Comparison of ENCODE assay signal across 8 cellular contexts in genomic region chr7:139828880-139829653, GRCh38. TPM values are rescaled to one million over a fixed set of nuclear protein-coding genes. Genes with fewer than 3 reads are reported as not detected.
DNase-seq lines count a peak whose midpoint lies in the region; ATAC-seq, FAIRE-seq and TF ChIP-seq lines count a peak whose summit lies in the region.

TBXAS1 (plus strand) TSS chr7:139829264; CDS start chr7:139829391, 127 bp downstream.

- TF ChIP-seq POLR2A in GM12891 (IDR thresholded peaks at IDR 0.05; ENCODE audit: low read depth, low read length) = peak; percentile 53

- H3K27me3 ChIP-seq in right cardiac atrium (ENCODE audit: control insufficient read depth, insufficient read depth) = no peaks in the 10 kb centered on the region
- peaks cover 0 to 13% (median 8%) of the 10 kb centered on the region in 3 donors for H3K27me3 ChIP-seq in skeletal muscle tissue (ENCODE audit: control insufficient read depth in 3 of 3, insufficient read depth in 3 of 3, low read length in 3 of 3)

- H3K9me3 ChIP-seq in right cardiac atrium (ENCODE audit: control insufficient read depth, low read length) (no peaks in the 10 kb centered on the region), skeletal muscle tissue (ENCODE audit: control insufficient read depth in 3 of 3, low read length in 3 of 3) (no peaks in the 10 kb centered on the region)

- H3K9me3 Mint-ChIP-seq in HFFc6 = peaks cover 13% of the 10 kb centered on the region

- 74% methylated on average over 9 of the region's 9 CpGs for whole genome bisulfite sequencing in right cardiac atrium

- H3K27ac ChIP-seq in right cardiac atrium (ENCODE audit: low read length) = no peak within 1 kb of the TSS
- H3K27ac ChIP-seq in skeletal muscle tissue (ENCODE audit: low read depth, low read length) = no peak within 1 kb of the TSS

- ATAC-seq in HG03066 (IDR thresholded peaks at IDR 0.05; ENCODE audit: low read depth, unreplicated experiment) (peak; percentile 57), right cardiac atrium (peak; percentile 65 to 74), HG03457 (IDR thresholded peaks at IDR 0.05; ENCODE audit: unreplicated experiment) (no peak)

- no peak within 1 kb of the TSS for H3K9ac ChIP-seq in skeletal muscle tissue (ENCODE audit: low read depth in 1 of 3, low read length in 3 of 3)

- peaks cover 30% of the 10 kb centered on the region for H3K27me3 Mint-ChIP-seq in HFFc6 (ENCODE audit: insufficient read depth)

- no peaks in the 10 kb centered on the region for H3K36me3 ChIP-seq in skeletal muscle tissue (ENCODE audit: control insufficient read depth in 3 of 3, insufficient read depth in 3 of 3, low read length in 3 of 3)

- peak; percentile 77 for FAIRE-seq in GM12891 (lab: Jason Lieb, UNC)

- no peaks in the 10 kb centered on the region for H3K36me3 Mint-ChIP-seq in HFFc6 (ENCODE audit: low read depth)

- H3K4me3 Mint-ChIP-seq in HFFc6 = no peak within 1 kb of the TSS

- no peak within 1 kb of the TSS for H3K27ac Mint-ChIP-seq in HFFc6

- peaks cover 6% of the 10 kb centered on the region for H3K4me1 Mint-ChIP-seq in HFFc6 (ENCODE audit: low read depth)

- intact Hi-C loops in right cardiac atrium (cut with DNase I) = no loop called here

- H3K4me3 ChIP-seq in WI38 (ENCODE audit: low read depth, low read length) (peak within 1 kb of the TSS; percentile 46), right cardiac atrium (ENCODE audit: low read length) (peak within 1 kb of the TSS; percentile 2), skeletal muscle tissue (ENCODE audit: low read length in 3 of 3) (peak within 1 kb of the TSS in 2 of 3 donors; percentile 1 to 12)

- DNase-seq in GM12891 (ENCODE audit: insufficient read length, low spot score) (no peak), right cardiac atrium (no peak), HFFc6 (no peak), NCI-H82 (lab: John Stamatoyannopoulos, UW) (no peak)

- H3K4me1 ChIP-seq in right cardiac atrium (ENCODE audit: control insufficient read depth, insufficient read depth, low read length) (no peaks in the 10 kb centered on the region), skeletal muscle tissue (ENCODE audit: control insufficient read depth in 3 of 3, insufficient read depth in 3 of 3, low read length in 3 of 3) (no peaks in the 10 kb centered on the region)

- TF ChIP-seq CTCF in WI38 (IDR thresholded peaks at IDR 0.05; ENCODE audit: low read depth, low read length) (no peak), HFFc6 (IDR thresholded peaks at IDR 0.05) (no peak)

TF ChIP-seq in GM12891, 5 proteins besides CTCF, POLR2A, EP300 and RAD21:
- TF ChIP-seq POLR2AphosphoS5 (IDR thresholded peaks at IDR 0.05; ENCODE audit: low read depth, low read length) = no peak
- TF ChIP-seq SPI1 (IDR thresholded peaks at IDR 0.05; ENCODE audit: low read depth, low read length) = peak; percentile 61
- TF ChIP-seq TAF1 (IDR thresholded peaks at IDR 0.05; ENCODE audit: low read depth, low read length) = no peak; the same call in 1 of the 2 replicates
- peak; percentile 44; the same call in 1 of the 2 replicates for TF ChIP-seq POU2F2 (IDR thresholded peaks at IDR 0.05; ENCODE audit: low read depth, low read length)
- TF ChIP-seq PAX5 (IDR thresholded peaks at IDR 0.05; ENCODE audit: insufficient read depth, low read length, severe bottlenecking) = no peak

RNA-seq across cellular contexts. Expression of gene TBXAS1, which starts in this region (rescaled TPM):
- 16.5 TPM for polyA plus RNA-seq in GM12891 (2012; ENCODE audit: low read depth, missing spikeins)
- total RNA-seq in right cardiac atrium (1 to 10 TPM; 5.8 to 9.1 (median 7.2) TPM), skeletal muscle tissue (9.9 TPM)
- polyA plus RNA-seq in right cardiac atrium = 3.1 TPM
- total RNA-seq in HFFc6 (2021; fragmentation: NEBNext Ultra II Directional; extraction: Animal tissue kit (Norgen Biotek cat#: 25700)) = 1 to 10 TPM in 3 of 6 experiments, under 1 TPM in 3; 0.47 to 1.8 (median 1.0) TPM
